In genomic region chr2:174247474-174248186, GRCh38 we compare ENCODE assay signal across 9 cellular contexts. TPM values are rescaled to one million over a fixed set of nuclear protein-coding genes. Genes with fewer than 3 reads are reported as not detected.
DNase-seq lines count a peak whose midpoint lies in the region; FAIRE-seq and TF ChIP-seq lines count a peak whose summit lies in the region.
"Had no signal": no experiment of that assay in that cellular context is flagged by ENCODE, and none has a peak within 500 bp of the region (broad histone marks: within the 10 kb centered on the region; RNA-seq: fewer than 3 reads in every experiment).

No MANE protein-coding gene starts in this region.

- peak overlapping the region; percentile 92 for H3K4me2 ChIP-seq in Loucy (ENCODE audit: low read depth, low read length, poor library complexity, severe bottlenecking)

- 5 to 15% (median 9%) methylated on average over 14 of the region's 14 CpGs for WGBS in small intestine, 3 donors

- no peak for FAIRE-seq in small intestine (lab: Jason Lieb, UNC)
- FAIRE-seq: colon had no signal

- intact Hi-C loops in ascending aorta (cut with DNase I), result loop anchor here (1.0 to 10.0 kb wide), 5 partner anchors 95 to 1693 kb away; partner anchors contain the start of genes GPR155 and PDK1

- H3K4me3 ChIP-seq in HAP-1 (peak overlapping the region; percentile 84), Loucy (ENCODE audit: low read length, poor library complexity, severe bottlenecking) (peak overlapping the region; percentile 95), ascending aorta (peak overlapping the region; percentile 77 to 91), iPS-20b (ENCODE audit: low read length) (peak overlapping the region; percentile 76), small intestine (ENCODE audit: low read depth in 1 of 2, low read length in 2 of 2) (peak overlapping the region; percentile 59 to 63)

- H3K27me3 ChIP-seq in HAP-1 (ENCODE audit: low read depth) (no peaks in the 10 kb centered on the region), Loucy (ENCODE audit: insufficient read depth, low read length, poor library complexity, severe bottlenecking) (no peaks in the 10 kb centered on the region), ascending aorta (no peaks in the 10 kb centered on the region), iPS-20b (ENCODE audit: insufficient read depth, low read length) (peaks cover 12% of the 10 kb centered on the region; the same call in 1 of the 2 replicates), small intestine (ENCODE audit: control insufficient read depth in 2 of 2, insufficient read depth in 2 of 2, low read length in 2 of 2) (no peaks in the 10 kb centered on the region)

- DNase-seq in DMS79 treated with DMSO at 0.1 percent for 48 hours (lab: John Stamatoyannopoulos, UW) (peak; percentile 55), DMS79 (lab: John Stamatoyannopoulos, UW) (no peak), HAP-1 (ENCODE audit: low spot score in 2 of 2) (peak; percentile 34 to 43), ascending aorta (ENCODE audit: low spot score in 2 of 2) (no peak), small intestine (peak; percentile 71), cerebellar nuclear complex (lab: John Stamatoyannopoulos, UW) (no peak)

- H4K20me1 ChIP-seq in Loucy (ENCODE audit: insufficient read depth, low read length, poor library complexity, severe bottlenecking), result peaks cover 48% of the 10 kb centered on the region

- no peaks in the 10 kb centered on the region for H3K9me2 ChIP-seq in Loucy (replicated peaks; ENCODE audit: low read depth, low read length)

- H3K27ac ChIP-seq in ascending aorta (peak overlapping the region; percentile 68 to 91), iPS-20b (ENCODE audit: low read length) (no peak overlapping the region), small intestine (ENCODE audit: low read depth in 1 of 2, low read length in 1 of 2) (peak overlapping the region; percentile 78 to 80)

- H3K36me3 ChIP-seq in HAP-1 (replicated peaks), result peaks cover 27% of the 10 kb centered on the region
- H3K36me3 ChIP-seq in Loucy (ENCODE audit: insufficient read depth, low read length), result no peaks in the 10 kb centered on the region
- H3K36me3 ChIP-seq in ascending aorta, result no peaks in the 10 kb centered on the region
- H3K36me3 ChIP-seq in iPS-20b (ENCODE audit: insufficient read depth, low read depth, low read length), result peaks cover 25% of the 10 kb centered on the region
- no peaks in the 10 kb centered on the region for H3K36me3 ChIP-seq in small intestine (ENCODE audit: control insufficient read depth in 2 of 2, insufficient read depth in 2 of 2, low read length in 2 of 2)

- TF ChIP-seq CTCF in Loucy (conservative IDR thresholded peaks at IDR 0.05; ENCODE audit: low read length) (no peak), ascending aorta (IDR thresholded peaks at IDR 0.05) (no peak)

- in situ Hi-C loops in HAP-1 (cut with MboI; ENCODE audit: low sequenced_read_pairs), result loop anchor here (5.0 kb wide), 1 partner anchor 85 kb away; the partner anchor contains the start of gene SP9

- peaks cover 54% of the 10 kb centered on the region for H3K79me2 ChIP-seq in Loucy (ENCODE audit: insufficient read depth, low read length)

- H3K4me1 ChIP-seq in HAP-1 (peaks cover 14% of the 10 kb centered on the region), Loucy (ENCODE audit: insufficient read depth, low read length, poor library complexity, severe bottlenecking) (peaks cover 29% of the 10 kb centered on the region), ascending aorta (peaks cover 5 to 6% of the 10 kb centered on the region in 2 donors), iPS-20b (ENCODE audit: insufficient read depth, low read length) (peaks cover 6% of the 10 kb centered on the region; the same call in 1 of the 2 replicates), small intestine (ENCODE audit: control insufficient read depth in 2 of 2, insufficient read depth in 1 of 2, low read depth in 1 of 2, low read length in 1 of 2) (peaks cover 0 to 7% of the 10 kb centered on the region in 2 donors)

- peak overlapping the region; percentile 95 for H3K9ac ChIP-seq in Loucy (ENCODE audit: low read depth, low read length, poor library complexity, severe bottlenecking)
- H3K9ac ChIP-seq in iPS-20b (ENCODE audit: low read depth, low read length), result peak overlapping the region; percentile 67; the same call in 1 of the 2 replicates

- no peaks in the 10 kb centered on the region for H3F3A ChIP-seq in Loucy (ENCODE audit: low read depth)

- peak overlapping the region; percentile 89 for H2AFZ ChIP-seq in Loucy (ENCODE audit: low read length)

- no peaks in the 10 kb centered on the region for H3K9me3 ChIP-seq in HAP-1
- H3K9me3 ChIP-seq in Loucy (ENCODE audit: insufficient read depth, low read depth, low read length), result no peaks in the 10 kb centered on the region
- no peaks in the 10 kb centered on the region for H3K9me3 ChIP-seq in ascending aorta
- no peaks in the 10 kb centered on the region for H3K9me3 ChIP-seq in iPS-20b (ENCODE audit: insufficient read depth, low read depth, low read length)
- H3K9me3 ChIP-seq in small intestine (ENCODE audit: control insufficient read depth, low read depth), result no peaks in the 10 kb centered on the region

RNA-seq across cellular contexts. Expression of gene OLA1, which starts 0.7 kb away (rescaled TPM):
- 29.5 TPM for total RNA-seq in ascending aorta
- polyA plus RNA-seq in small intestine, result 10 to 100 TPM; 60.3 to 93.9 (median 90.1) TPM

Comparison
In these comparisons a context has a peak if more than half of its experiments do, and no peak if none do; other contexts are left out.
1. DNase-seq: peak in DMS79 treated with DMSO at 0.1 percent for 48 hours (single experiment), HAP-1 (2 of 2) and small intestine (single experiment); none in DMS79 (single experiment), ascending aorta (0 of 2) and cerebellar nuclear complex (0 of 2).
2. Peak in every context shown above with its lines, with median percentiles within 50 percentile points of each other: H3K4me3 ChIP-seq.